In genomic region chr14:54226103-54226502, GRCh38 we compare ENCODE assay signal across 17 cellular contexts.
"Had no signal": no experiment of that assay in that cellular context is flagged by ENCODE, and none has a peak within 500 bp of the region (broad histone marks: within the 10 kb centered on the region; RNA-seq: fewer than 3 reads in every experiment).

No MANE protein-coding gene starts in this region.

- H3K9me3 ChIP-seq: prostate gland, right lobe of liver, transverse colon had no signal

- DNase-seq: activated CD4-positive, alpha-beta T cell treated with anti-CD3 and anti-CD28 coated beads, Interleukin-2, amount 50 U/mL, for 48 hours; activated CD4-positive, CD25-positive, alpha-beta regulatory T cell treated with anti-CD3 and anti-CD28 coated beads, Interleukin-2, amount 50 U/mL, for 72 hours; activated CD8-positive, alpha-beta memory T cell treated with anti-CD3 and anti-CD28 coated beads, Interleukin-2, amount 10 ng/mL, durations not matched to agents 7 days and 5 days; activated effector memory CD4-positive, alpha-beta T cell treated with Interleukin-2 at 50 U/mL for 16 hours; activated T-cell treated with anti-CD3 and anti-CD28 coated beads, Interleukin-2, amount 50 U/mL, for 24 hours; amygdala; cerebellar nuclear complex; left colon; occipital lobe; right lobe of liver; stimulated activated CD4-positive, alpha-beta T cell treated with anti-CD3 and anti-CD28 coated beads, Interleukin-12 subunit alpha, Interleukin-12 subunit beta, amount 100 ng/mL, for 4 hours; stimulated activated naive CD4-positive, alpha-beta T cell; substantia nigra; SW 1271; transverse colon had no signal

- H3K4me3 ChIP-seq: prostate gland, right lobe of liver, transverse colon had no signal

- H3K4me1 ChIP-seq: prostate gland, transverse colon had no signal

- H3K27ac ChIP-seq: foreskin keratinocyte, prostate gland, right lobe of liver, transverse colon had no signal

- ATAC-seq: activated CD8-positive, alpha-beta memory T cell treated with anti-CD3 and anti-CD28 coated beads, Interleukin-2, amount 10 ng/mL, durations not matched to agents 7 days and 5 days; foreskin keratinocyte; left colon; right lobe of liver had no signal
